ENCODE assay signal across 35 cellular contexts in the genomic region with DNA sequence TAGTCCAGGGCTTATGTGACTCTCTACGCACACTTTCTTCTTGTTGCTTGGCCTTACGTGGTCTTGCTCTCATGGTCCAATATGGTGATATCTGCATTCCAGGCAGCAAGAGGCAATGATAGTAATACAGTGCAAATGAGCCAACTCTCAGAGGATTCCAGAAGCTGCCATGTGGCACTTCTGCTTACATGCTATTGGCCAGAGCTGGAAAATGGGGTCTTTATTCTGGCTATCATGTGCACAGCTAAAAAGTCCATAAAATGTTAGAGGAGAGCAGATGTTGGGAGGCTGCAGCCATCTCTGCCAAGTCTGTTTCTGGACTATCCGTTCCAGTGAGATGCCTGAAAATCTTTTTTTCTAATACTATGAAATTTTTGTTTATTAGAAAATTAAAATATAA.
A peak's percentile ranks its signal among the peaks of the same experiment; 100 is the strongest.
DNase-seq lines count a peak whose midpoint lies in the region; ATAC-seq lines count a peak whose summit lies in the region.
"Had no signal": no experiment of that assay in that cellular context is flagged by ENCODE, and none has a peak within 500 bp of the region (broad histone marks: within the 10 kb centered on the region; RNA-seq: fewer than 3 reads in every experiment).

No MANE protein-coding gene starts in this region.

- no peak for ATAC-seq in HG02588 (IDR thresholded peaks at IDR 0.05; ENCODE audit: unreplicated experiment)
- ATAC-seq: activated T-cell treated with anti-CD3 and anti-CD28 coated beads, Interleukin-2, amount 50 U/mL, for 4 hours; effector memory CD8-positive, alpha-beta T cell; esophagus mucosa; left lung; naive thymus-derived CD8-positive, alpha-beta T cell; pancreas; right cardiac atrium had no signal

- H3K27ac ChIP-seq in caudate nucleus (ENCODE audit: low read depth, low read length), result peak overlapping the region; percentile 84
- H3K27ac ChIP-seq: 22Rv1, breast epithelium, GM23248, HL-60, left lung, pancreas, spleen had no signal

- DNase-seq in DMS 273 (lab: John Stamatoyannopoulos, UW; ENCODE audit: unreplicated experiment) (peak; percentile 21), DMS 273 treated with DMSO at 0.1 percent for 48 hours (lab: John Stamatoyannopoulos, UW) (no peak), caudate nucleus (lab: John Stamatoyannopoulos, UW) (peak in 45 of 61 donors; percentile 23 to 84 (median 58)), medulla oblongata (ENCODE audit: extremely low spot score) (peak; percentile 93), superior temporal gyrus (ENCODE audit: extremely low spot score) (peak; percentile 95), SHP77 (lab: John Stamatoyannopoulos, UW) (no peak)
- DNase-seq in stimulated activated CD4-positive, alpha-beta T cell treated with anti-CD3 and anti-CD28 coated beads, Interleukin-2, amount 100 ng/mL, for 24 hours, result no peak
- DNase-seq: activated CD4-positive, alpha-beta T cell treated with anti-CD3 and anti-CD28 coated beads, Interleukin-2, amount 10 ng/mL, durations not matched to agents 24 days and 14 days; activated naive CD4-positive, alpha-beta T cell treated with Interleukin-2 at 50 U/mL for 16 hours; activated T-cell treated with anti-CD3 and anti-CD28 coated beads, Interleukin-2, amount 50 U/mL, for 4 hours; CD4-positive, alpha-beta memory T cell; effector memory CD8-positive, alpha-beta T cell; EL; foreskin fibroblast; GM23248; HFFc6; Karpas-422; left lung; mesendoderm; NCI-H1417 treated with DMSO at 0.1 percent for 48 hours; NCI-H2107; NCI-H446; NCI-H774; pancreas; right cardiac atrium; spleen; stimulated activated CD4-positive, alpha-beta T cell treated with anti-CD3 and anti-CD28 coated beads, Interleukin-2, amount 100 ng/mL, for 48 hours; SW 1271; T-helper 9 cell had no signal

Comparison
In these comparisons a context has a peak if more than half of its experiments do, and no peak if none do; other contexts are left out.
1. DNase-seq: peak in DMS 273 (single experiment), caudate nucleus (45 of 61), medulla oblongata (single experiment) and superior temporal gyrus (single experiment); none in DMS 273 treated with DMSO at 0.1 percent for 48 hours (single experiment), stimulated activated CD4-positive, alpha-beta T cell treated with anti-CD3 and anti-CD28 coated beads, Interleukin-2, amount 100 ng/mL, for 24 hours (0 of 2) and SHP77 (0 of 2).